ENCODE assay signal across 8 cellular contexts in the genomic region with DNA sequence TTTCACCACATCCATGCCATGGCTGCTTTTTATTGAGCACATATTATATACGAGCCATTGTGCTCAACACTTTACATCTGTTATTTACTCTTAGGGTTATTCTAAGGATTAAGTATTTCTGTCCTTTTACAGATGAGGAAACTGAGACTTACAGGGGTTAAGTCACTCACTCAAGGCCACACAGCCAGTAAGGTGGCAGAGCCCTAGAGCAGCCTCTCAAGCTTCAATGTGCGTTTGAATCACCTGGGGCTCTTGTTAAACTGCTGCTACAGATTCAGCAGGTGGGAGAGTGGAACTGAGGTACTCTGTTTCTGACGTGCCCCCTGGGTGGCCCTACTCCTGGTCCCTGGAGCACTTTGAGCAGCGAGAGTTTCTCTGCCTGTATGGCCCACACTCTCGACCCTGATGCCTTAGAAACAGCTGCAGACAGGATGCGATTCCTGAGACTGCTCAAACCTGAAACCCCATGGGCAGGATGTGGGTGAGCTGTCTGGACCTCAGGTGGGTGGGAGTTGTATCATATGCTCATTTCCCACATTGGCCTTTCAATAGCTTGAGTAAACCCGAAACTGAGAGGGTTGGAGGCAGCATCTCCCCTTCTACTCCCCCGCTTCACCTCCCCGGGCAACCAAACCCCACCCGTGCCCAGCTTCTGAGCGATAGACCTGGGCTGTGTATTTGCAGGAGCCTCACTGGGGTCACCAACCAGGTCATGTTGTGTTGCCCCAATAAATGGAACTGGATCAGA. TPM values are rescaled to one million over a fixed set of nuclear protein-coding genes. Genes with fewer than 3 reads are reported as not detected.
DNase-seq lines count a peak whose midpoint lies in the region; ATAC-seq, FAIRE-seq and TF ChIP-seq lines count a peak whose summit lies in the region.

No MANE protein-coding gene starts in this region.

- TF ChIP-seq CTCF in brain (conservative IDR thresholded peaks at IDR 0.05) (no peak), Calu3 (IDR thresholded peaks at IDR 0.05; ENCODE audit: unreplicated experiment) (no peak)

- intact Hi-C loops in Calu3 (cut with micrococcal nuclease; ENCODE audit: unreplicated experiment), result no loop called here

- H3K9me3 Mint-ChIP-seq in brain, result peaks cover 0 to 15% (median 7%) of the 10 kb centered on the region in 5 experiments
- H3K9me3 Mint-ChIP-seq in stimulated activated naive CD8-positive, alpha-beta T cell treated with anti-CD3 and anti-CD28 coated beads, Interleukin-15, Interleukin-2, amounts not matched to agents 100 ng/mL and 50 ng/mL, for 24 hours, result peaks cover 4% of the 10 kb centered on the region
- no peaks in the 10 kb centered on the region for H3K9me3 Mint-ChIP-seq in Calu3 (ENCODE audit: low read depth, unreplicated experiment)

- H3K4me1 Mint-ChIP-seq in brain, result peaks cover 20% of the 10 kb centered on the region
- H3K4me1 Mint-ChIP-seq in stimulated activated naive CD8-positive, alpha-beta T cell treated with anti-CD3 and anti-CD28 coated beads, Interleukin-15, Interleukin-2, amounts not matched to agents 100 ng/mL and 50 ng/mL, for 24 hours (ENCODE audit: low read depth), result peaks cover 70% of the 10 kb centered on the region
- H3K4me1 Mint-ChIP-seq in Calu3 (ENCODE audit: low read depth, unreplicated experiment), result no peaks in the 10 kb centered on the region

- peak; percentile 94 for ATAC-seq in HG02588 (IDR thresholded peaks at IDR 0.05; ENCODE audit: unreplicated experiment)

- FAIRE-seq in GM12892 (lab: Jason Lieb, UNC), result peak; percentile 99

- no peak for TF ChIP-seq POLR2A in GM12892 (IDR thresholded peaks at IDR 0.05; ENCODE audit: low read depth, low read length)

- H3K27me3 Mint-ChIP-seq in brain (no peaks in the 10 kb centered on the region), Calu3 (ENCODE audit: unreplicated experiment) (peaks cover 88% of the 10 kb centered on the region)
- H3K27me3 Mint-ChIP-seq in stimulated activated naive CD8-positive, alpha-beta T cell treated with anti-CD3 and anti-CD28 coated beads, Interleukin-15, Interleukin-2, amounts not matched to agents 100 ng/mL and 50 ng/mL, for 24 hours, result peaks cover 58% of the 10 kb centered on the region

- H3K36me3 Mint-ChIP-seq in brain, result peaks cover 16% of the 10 kb centered on the region
- peaks cover 5% of the 10 kb centered on the region for H3K36me3 Mint-ChIP-seq in stimulated activated naive CD8-positive, alpha-beta T cell treated with anti-CD3 and anti-CD28 coated beads, Interleukin-15, Interleukin-2, amounts not matched to agents 100 ng/mL and 50 ng/mL, for 24 hours (ENCODE audit: low read depth)
- no peaks in the 10 kb centered on the region for H3K36me3 Mint-ChIP-seq in Calu3 (ENCODE audit: insufficient read depth, unreplicated experiment)

- peak; percentile 70 for DNase-seq in GM12892 (ENCODE audit: insufficient read length)
- peak; percentile 12 to 92 (median 54) for DNase-seq in T-helper 1 cell
- DNase-seq in Calu3, result no peak
- no peak for DNase-seq in C1 segment of cervical spinal cord (lab: John Stamatoyannopoulos, UW)
- DNase-seq in anterior cingulate cortex (lab: John Stamatoyannopoulos, UW), result no peak

- H3K4me3 Mint-ChIP-seq in brain, result peak overlapping the region in 3 of 5 experiments; percentile 33 to 53 (median 43)
- H3K4me3 Mint-ChIP-seq in stimulated activated naive CD8-positive, alpha-beta T cell treated with anti-CD3 and anti-CD28 coated beads, Interleukin-15, Interleukin-2, amounts not matched to agents 100 ng/mL and 50 ng/mL, for 24 hours, result peak overlapping the region; percentile 67
- H3K4me3 Mint-ChIP-seq in Calu3 (ENCODE audit: low read depth, unreplicated experiment), result no peak overlapping the region

- BruUV-seq in Calu3 (replicated peaks; lab: Mats Ljungman, UMichigan), result no TSS peak

- H3K27ac Mint-ChIP-seq in brain (peak overlapping the region; percentile 42 to 97 (median 80)), Calu3 (ENCODE audit: unreplicated experiment) (no peak overlapping the region)
- peak overlapping the region; percentile 87 for H3K27ac Mint-ChIP-seq in stimulated activated naive CD8-positive, alpha-beta T cell treated with anti-CD3 and anti-CD28 coated beads, Interleukin-15, Interleukin-2, amounts not matched to agents 100 ng/mL and 50 ng/mL, for 24 hours

- CTCF ChIA-PET in Calu3 (lab: Charles Lee), result no interaction called here

RNA-seq across cellular contexts. Expression of gene MAN1C1, which starts 59.3 kb away (rescaled TPM):
- polyA plus RNA-seq in GM12892 (2012; ENCODE audit: missing spikeins), result 0.15 TPM
- polyA plus RNA-seq in brain (ENCODE audit: insufficient read depth, low read depth, low replicate concordance), result 56.4 TPM
- total RNA-seq in Calu3 (2022), result 0.14 and 0.37 TPM in 2 replicates

Comparison
In these comparisons a context has a peak if more than half of its experiments do, and no peak if none do; other contexts are left out.
1. DNase-seq: peak in GM12892 (single experiment) and T-helper 1 cell (5 of 5); none in Calu3 (single experiment), C1 segment of cervical spinal cord (0 of 14) and anterior cingulate cortex (0 of 58).